1 cellular context compared by ENCODE assay signal in the genomic region with DNA sequence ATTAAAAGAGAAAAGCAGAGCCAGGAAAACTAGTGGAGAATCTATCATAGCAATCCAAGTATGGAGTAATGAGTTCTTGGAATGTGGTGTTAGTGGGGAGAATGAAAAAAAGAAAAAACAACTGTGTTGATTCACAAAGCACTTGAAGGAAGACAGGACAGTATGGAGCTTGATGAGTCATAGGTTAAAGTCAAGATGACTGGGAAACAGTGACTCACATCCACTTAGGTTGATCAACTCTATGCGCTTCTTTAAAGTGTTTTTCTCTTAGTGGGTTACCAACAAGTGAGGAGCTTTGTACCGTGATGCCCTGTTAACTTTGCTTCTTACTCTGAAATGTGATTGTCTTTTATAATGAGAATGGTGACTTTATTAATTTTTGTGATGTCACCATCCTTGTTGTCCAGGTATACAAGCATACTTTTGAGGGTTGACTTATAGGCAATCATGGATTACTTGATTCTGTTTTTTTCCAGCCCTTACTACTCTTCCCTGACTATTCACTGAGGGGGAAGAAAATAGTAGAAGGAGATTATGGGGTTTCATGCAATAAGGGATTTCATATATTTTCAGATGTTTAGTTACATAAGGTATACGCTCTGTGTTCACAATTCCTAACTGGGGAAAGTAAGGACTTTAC.
A peak's percentile ranks its signal among the peaks of the same experiment; 100 is the strongest.
TF ChIP-seq lines count a peak whose summit lies in the region.

No MANE protein-coding gene starts in this region.

TF ChIP-seq in endothelial cell of umbilical vein, 7 proteins besides CTCF, POLR2A, EP300 and RAD21:
- TF ChIP-seq GATA2 (IDR thresholded peaks at IDR 0.05; ENCODE audit: insufficient read depth, insufficient read length, low read depth, low read length) (peak; percentile 16), MYC (IDR thresholded peaks at IDR 0.05; ENCODE audit: low read depth, low read length) (no peak), EZH2 (IDR thresholded peaks at IDR 0.05; ENCODE audit: borderline replicate concordance, low read depth, low read length, severe bottlenecking) (no peak), JUN (IDR thresholded peaks at IDR 0.05; ENCODE audit: borderline replicate concordance, insufficient read depth, insufficient read length, low read depth) (peak; percentile 97), FOS (IDR thresholded peaks at IDR 0.05; ENCODE audit: borderline replicate concordance, insufficient read depth, low read length) (peak; percentile 96), POLR2AphosphoS5 (IDR thresholded peaks at IDR 0.05; ENCODE audit: insufficient read depth, low read depth, low read length) (peak; percentile 41)
- TF ChIP-seq, protein P1, sequence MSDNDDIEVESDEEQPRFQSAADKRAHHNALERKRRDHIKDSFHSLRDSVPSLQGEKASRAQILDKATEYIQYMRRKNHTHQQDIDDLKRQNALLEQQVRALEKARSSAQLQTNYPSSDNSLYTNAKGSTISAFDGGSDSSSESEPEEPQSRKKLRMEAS (IDR thresholded peaks at IDR 0.05; ENCODE audit: insufficient read depth, insufficient read length), result no peak
